ENCODE assay signal across 8 cellular contexts in the genomic region with DNA sequence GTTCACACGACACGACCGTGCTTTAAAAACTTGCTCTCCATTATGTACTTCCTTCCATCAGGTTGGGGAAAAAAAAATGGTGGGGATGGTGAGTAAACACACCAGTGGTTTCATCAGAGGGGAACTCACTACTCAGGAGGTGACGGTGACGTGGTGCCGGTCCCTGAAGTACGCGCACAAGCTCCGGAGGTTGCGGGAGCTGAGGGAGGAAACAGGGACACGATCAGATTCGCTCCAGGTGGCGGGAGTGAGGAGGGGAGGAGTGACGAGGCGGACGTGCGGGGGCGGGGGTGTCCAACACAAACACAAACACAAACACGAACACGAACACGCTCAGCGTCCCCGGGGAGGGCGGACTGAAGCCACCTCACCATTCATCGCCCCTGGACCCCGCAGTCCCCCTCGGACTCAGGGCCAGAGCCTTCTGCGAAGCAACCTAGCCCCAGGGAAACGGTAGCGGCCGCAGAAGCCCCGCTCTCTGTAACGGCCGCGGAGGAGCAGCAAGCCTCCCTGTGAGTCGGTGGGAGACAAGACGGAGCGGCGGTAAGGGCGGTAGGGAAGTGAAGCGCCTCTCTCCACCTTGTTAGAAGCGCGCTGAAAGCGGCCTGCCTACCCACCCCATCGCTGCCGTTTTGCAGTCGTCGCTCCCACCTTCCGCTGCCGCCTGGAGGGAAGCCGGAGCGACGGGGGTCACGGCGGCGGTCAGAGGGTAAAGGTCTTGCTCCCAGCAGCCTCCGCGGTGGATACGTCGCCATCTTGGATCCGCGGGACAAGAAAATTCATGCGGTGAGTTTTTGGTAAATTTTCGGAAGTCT. TPM values are rescaled to one million over a fixed set of nuclear protein-coding genes. Genes with fewer than 3 reads are reported as not detected.
A peak's percentile ranks its signal among the peaks of the same experiment; 100 is the strongest.
DNase-seq lines count a peak whose midpoint lies in the region; ATAC-seq and TF ChIP-seq lines count a peak whose summit lies in the region.

A gene with protein sequence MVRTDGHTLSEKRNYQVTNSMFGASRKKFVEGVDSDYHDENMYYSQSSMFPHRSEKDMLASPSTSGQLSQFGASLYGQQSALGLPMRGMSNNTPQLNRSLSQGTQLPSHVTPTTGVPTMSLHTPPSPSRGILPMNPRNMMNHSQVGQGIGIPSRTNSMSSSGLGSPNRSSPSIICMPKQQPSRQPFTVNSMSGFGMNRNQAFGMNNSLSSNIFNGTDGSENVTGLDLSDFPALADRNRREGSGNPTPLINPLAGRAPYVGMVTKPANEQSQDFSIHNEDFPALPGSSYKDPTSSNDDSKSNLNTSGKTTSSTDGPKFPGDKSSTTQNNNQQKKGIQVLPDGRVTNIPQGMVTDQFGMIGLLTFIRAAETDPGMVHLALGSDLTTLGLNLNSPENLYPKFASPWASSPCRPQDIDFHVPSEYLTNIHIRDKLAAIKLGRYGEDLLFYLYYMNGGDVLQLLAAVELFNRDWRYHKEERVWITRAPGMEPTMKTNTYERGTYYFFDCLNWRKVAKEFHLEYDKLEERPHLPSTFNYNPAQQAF (plus strand): TSS at position 739 of the 815 bp plus-strand sequence. CDS start 34,794 bp downstream, outside the sequence.

- WGBS in adrenal gland, 4 donors: 0 to 2% (median 1%) methylated on average over 23 to 64 of the region's 64 CpGs
- WGBS in heart right ventricle, 2 donors: 0% methylated on average over 64 of the region's 64 CpGs
- WGBS in upper lobe of left lung, 2 donors: 0 to 1% methylated on average over 19 to 64 of the region's 64 CpGs

- H3K4me1 ChIP-seq in adrenal gland (replicated peaks in 1 of 2) (peaks cover 11 to 49% of the 10 kb centered on the region in 2 donors), heart right ventricle (peaks cover 7 to 61% (median 43%) of the 10 kb centered on the region in 9 donors), upper lobe of left lung (peaks cover 40 to 54% (median 46%) of the 10 kb centered on the region in 4 donors)

- intact Hi-C loops in adrenal gland (cut with DNase I) (no loop called here), heart right ventricle (cut with DNase I) (loop anchor here in 6 of 10 donors (5.0 to 10.0 kb wide), 9 partner anchors 112 to 489 kb away; a partner anchor contains a TSS), posterior vena cava (cut with DNase I) (no loop called here)

- TF ChIP-seq POLR2A in adrenal gland (IDR thresholded peaks at IDR 0.05): peak; percentile 13 to 75
- peak in 3 of 4 donors; percentile 32 to 76 (median 73) for TF ChIP-seq POLR2A in upper lobe of left lung (IDR thresholded peaks at IDR 0.05)

- H3K27ac ChIP-seq in adrenal gland (peak within 1 kb of the TSS; percentile 88 to 98 (median 98)), heart right ventricle (peak within 1 kb of the TSS; percentile 89 to 99 (median 96)), upper lobe of left lung (peak within 1 kb of the TSS; percentile 98 to 99 (median 98))

- TF ChIP-seq CTCF in GM13976 (IDR thresholded peaks at IDR 0.05; ENCODE audit: borderline replicate concordance, control extremely low read depth, extremely low read depth, insufficient read depth, missing control alignments): no peak
- TF ChIP-seq CTCF in adrenal gland (IDR thresholded peaks at IDR 0.05): no peak
- TF ChIP-seq CTCF in heart right ventricle (IDR thresholded peaks at IDR 0.05): peak in 1 of 9 donors; percentile 14
- TF ChIP-seq CTCF in upper lobe of left lung (IDR thresholded peaks at IDR 0.05): peak in 1 of 6 experiments; percentile 11

- H3K36me3 ChIP-seq in adrenal gland (replicated peaks in 1 of 2) (peaks cover 0 to 12% of the 10 kb centered on the region in 2 donors), heart right ventricle (peaks cover 0 to 43% (median 7%) of the 10 kb centered on the region in 9 donors), upper lobe of left lung (peaks cover 0 to 28% (median 10%) of the 10 kb centered on the region in 4 donors)

- peak in 1 of 4 donors; percentile 35 for TF ChIP-seq EP300 in upper lobe of left lung (IDR thresholded peaks at IDR 0.05)

- H3K4me3 ChIP-seq in adrenal gland (peak within 1 kb of the TSS; percentile 82 to 97 (median 90)), heart right ventricle (peak within 1 kb of the TSS; percentile 65 to 96 (median 88)), upper lobe of left lung (peak within 1 kb of the TSS; percentile 74 to 95 (median 76))

- ATAC-seq in HG02840 (IDR thresholded peaks at IDR 0.05; ENCODE audit: low FRiP score, unreplicated experiment): peak; percentile 78
- ATAC-seq in heart right ventricle: peak; percentile 96 to 99 (median 97)
- ATAC-seq in upper lobe of left lung (ENCODE audit: low FRiP score in 2 of 2): peak; percentile 96 to 98

- H3K9me3 ChIP-seq in adrenal gland (replicated peaks in 1 of 3): no peaks in the 10 kb centered on the region
- H3K9me3 ChIP-seq in heart right ventricle: no peaks in the 10 kb centered on the region
- no peaks in the 10 kb centered on the region for H3K9me3 ChIP-seq in upper lobe of left lung

- DNase-seq in GM13976 (ENCODE audit: low spot score) (peak; percentile 89), NCI-H146 (lab: John Stamatoyannopoulos, UW) (peak; percentile 89), T-helper 1 cell (peak; percentile 79 to 91 (median 87)), adrenal gland (peak; percentile 88 to 95 (median 91)), heart right ventricle (peak; percentile 90 to 92), posterior vena cava (ENCODE audit: low spot score) (peak; percentile 98), upper lobe of left lung (peak; percentile 94 to 97)

- in situ Hi-C loops in GM13976 (cut with MboI; ENCODE audit: low sequenced_read_pairs, unreplicated experiment): no loop called here

- no peaks in the 10 kb centered on the region for H3K27me3 ChIP-seq in adrenal gland
- H3K27me3 ChIP-seq in heart right ventricle: no peaks in the 10 kb centered on the region
- no peaks in the 10 kb centered on the region for H3K27me3 ChIP-seq in upper lobe of left lung

RNA-seq across cellular contexts. Expression of the gene that starts here (rescaled TPM):
- total RNA-seq in adrenal gland: 100 to 1,000 TPM in 2 of 8 donors, 10 to 100 TPM in 6; 39.9 to 127 (median 61.7) TPM
- 10 to 100 TPM; 33.4 to 60.2 (median 44.3) TPM for polyA plus RNA-seq in adrenal gland
- 10 to 100 TPM; 29.7 to 43.0 (median 36.4) TPM for total RNA-seq in heart right ventricle
- polyA plus RNA-seq in heart right ventricle: 10 to 100 TPM; 17.6 to 26.9 TPM
- 10 to 100 TPM; 52.4 to 62.9 TPM for total RNA-seq in posterior vena cava
- 100 to 1,000 TPM in 3 of 6 donors, 10 to 100 TPM in 3; 44.1 to 188 (median 98.7) TPM for total RNA-seq in upper lobe of left lung

Comparison
In these comparisons a context has a peak if more than half of its experiments do, and no peak if none do; other contexts are left out.
1. Peak in every context shown above with its lines: DNase-seq, ATAC-seq, H3K4me3 ChIP-seq and H3K27ac ChIP-seq.
2. intact Hi-C loops: an anchor here in heart right ventricle (5.0 to 10.0 kb wide); none called in adrenal gland and posterior vena cava.